ENCODE assay signal across 20 cellular contexts in genomic region chr7:101832205-101832631, GRCh38. TPM values are rescaled to one million over a fixed set of nuclear protein-coding genes. Genes with fewer than 3 reads are reported as not detected.
A peak's percentile ranks its signal among the peaks of the same experiment; 100 is the strongest.
DNase-seq lines count a peak whose midpoint lies in the region; ATAC-seq, FAIRE-seq and TF ChIP-seq lines count a peak whose summit lies in the region.
"Had no signal": no experiment of that assay in that cellular context is flagged by ENCODE, and none has a peak within 500 bp of the region (broad histone marks: within the 10 kb centered on the region; RNA-seq: fewer than 3 reads in every experiment).

No MANE protein-coding gene starts in this region.

- H3K9me2 ChIP-seq in SU-DHL-6 (replicated peaks; ENCODE audit: insufficient read depth, low read length): no peaks in the 10 kb centered on the region

- TF ChIP-seq CTCF in Caco-2 (IDR thresholded peaks at IDR 0.05; ENCODE audit: insufficient read depth in 1 of 2, low read depth in 1 of 2, low read length in 1 of 2, severe bottlenecking in 1 of 2, unreplicated experiment in 1 of 2) (no peak), SU-DHL-6 (IDR thresholded peaks at IDR 0.05; ENCODE audit: insufficient read depth, low read length, poor library complexity, severe bottlenecking) (no peak), kidney (IDR thresholded peaks at IDR 0.05; ENCODE audit: borderline replicate concordance, extremely low read depth, insufficient read depth) (no peak)

- H3K9ac ChIP-seq in SU-DHL-6 (ENCODE audit: low read length) (no peak overlapping the region), kidney (ENCODE audit: low read length in 2 of 2) (no peak overlapping the region)
- H3K9ac ChIP-seq: GM23248, KMS-11 had no signal

- peaks cover 11% of the 10 kb centered on the region; the same call in 1 of the 2 replicates for H4K20me1 ChIP-seq in SU-DHL-6 (ENCODE audit: low read depth, low read length)

- peaks cover 100% of the 10 kb centered on the region for H3K79me2 ChIP-seq in SU-DHL-6 (ENCODE audit: insufficient read depth, low read length)

- peak overlapping the region; percentile 51 for H3K27ac Mint-ChIP-seq in Caco-2 (ENCODE audit: unreplicated experiment)
- no peak overlapping the region for H3K27ac Mint-ChIP-seq in CD4-positive, alpha-beta memory T cell

- CTCF ChIA-PET in Caco-2 (lab: Charles Lee): no interaction called here
- CTCF ChIA-PET in CD4-positive, alpha-beta memory T cell (lab: Charles Lee; ENCODE audit: partially characterized antibody): no interaction called here

- H3K4me2 ChIP-seq in SU-DHL-6 (ENCODE audit: low read depth, low read length, poor library complexity, severe bottlenecking): peak overlapping the region; percentile 79
- H3K4me2 ChIP-seq: KMS-11, PC-9 had no signal

- H3K9me3 Mint-ChIP-seq in Caco-2 (ENCODE audit: unreplicated experiment): no peaks in the 10 kb centered on the region
- no peaks in the 10 kb centered on the region for H3K9me3 Mint-ChIP-seq in CD4-positive, alpha-beta memory T cell

- H3K9me3 ChIP-seq in Caco-2 (no peaks in the 10 kb centered on the region), SU-DHL-6 (ENCODE audit: insufficient read depth, low read length) (no peaks in the 10 kb centered on the region), kidney (ENCODE audit: control insufficient read depth in 1 of 2, low read length in 2 of 2) (peaks cover 0 to 2% of the 10 kb centered on the region in 2 donors)
- H3K9me3 ChIP-seq in CD4-positive, alpha-beta memory T cell (ENCODE audit: control insufficient read depth in 1 of 2, low read length in 2 of 2): no peaks in the 10 kb centered on the region
- H3K9me3 ChIP-seq: SJSA1 had no signal

- BruUV-seq in Caco-2 (replicated peaks; lab: Mats Ljungman, UMichigan): no TSS peak

- ATAC-seq in GM21723 (IDR thresholded peaks at IDR 0.05; ENCODE audit: unreplicated experiment) (no peak), HG03280 (IDR thresholded peaks at IDR 0.05; ENCODE audit: unreplicated experiment) (no peak)

- no peak overlapping the region for H3K4me3 ChIP-seq in Caco-2 (ENCODE audit: low read depth, low read length)
- H3K4me3 ChIP-seq in SU-DHL-6 (ENCODE audit: insufficient read depth, low read length, poor library complexity, severe bottlenecking): no peak overlapping the region
- H3K4me3 ChIP-seq in kidney (ENCODE audit: low read length in 2 of 2): no peak overlapping the region
- H3K4me3 ChIP-seq in CD4-positive, alpha-beta memory T cell (ENCODE audit: low read length in 2 of 2): no peak overlapping the region
- H3K4me3 ChIP-seq: GM23248, PC-9, SJSA1 had no signal

- H3K27me3 ChIP-seq in Caco-2 (replicated peaks; ENCODE audit: control insufficient read depth, insufficient read depth, low read length) (no peaks in the 10 kb centered on the region), SU-DHL-6 (ENCODE audit: low read length) (no peaks in the 10 kb centered on the region)
- no peaks in the 10 kb centered on the region for H3K27me3 ChIP-seq in CD4-positive, alpha-beta memory T cell (ENCODE audit: insufficient read depth, low read length)
- H3K27me3 ChIP-seq: SJSA1 had no signal

- DNase-seq in Caco-2 (no peak), kidney (peak; percentile 52), posterior vena cava (ENCODE audit: low spot score) (peak; percentile 58)
- no peak for DNase-seq in CD4-positive, alpha-beta memory T cell
- DNase-seq in effector CD4-positive, alpha-beta T cell: no peak
- DNase-seq: 8988T, COR-L47, DMS153, GF-D8, GM23248, NCI-H1417 treated with DMSO at 0.1 percent for 48 hours, NCI-H1930, NCI-H345, NCI-H524 treated with DMSO at 0.1 percent for 48 hours, PC-9 had no signal

- intact Hi-C loops in Caco-2 (cut with micrococcal nuclease; ENCODE audit: unreplicated experiment) (no loop called here), kidney (cut with DNase I) (no loop called here), posterior vena cava (cut with DNase I) (no loop called here)
- intact Hi-C loops in CD4-positive, alpha-beta memory T cell (cut with micrococcal nuclease): no loop called here

- H3F3A ChIP-seq in SU-DHL-6 (ENCODE audit: insufficient read depth): peaks cover 30% of the 10 kb centered on the region

- H3K36me3 ChIP-seq in Caco-2 (ENCODE audit: control insufficient read depth, insufficient read depth, low read length) (no peaks in the 10 kb centered on the region; the same call in 1 of the 2 replicates), SU-DHL-6 (ENCODE audit: low read length) (0 out of 2 replicates have a peak, but pooled peaks cover 3% of the 10 kb centered on the region), kidney (ENCODE audit: control insufficient read depth in 1 of 2, insufficient read depth in 2 of 2, low read length in 2 of 2) (no peaks in the 10 kb centered on the region)
- no peaks in the 10 kb centered on the region for H3K36me3 ChIP-seq in CD4-positive, alpha-beta memory T cell (ENCODE audit: insufficient read depth, low read length)

- POLR2A ChIA-PET in Caco-2 (lab: Charles Lee): no interaction called here
- POLR2A ChIA-PET in CD4-positive, alpha-beta memory T cell (lab: Charles Lee; ENCODE audit: partially characterized antibody): no interaction called here

- no peaks in the 10 kb centered on the region for H3K27me3 Mint-ChIP-seq in Caco-2 (ENCODE audit: insufficient read depth, unreplicated experiment)
- no peaks in the 10 kb centered on the region for H3K27me3 Mint-ChIP-seq in CD4-positive, alpha-beta memory T cell

- H2AFZ ChIP-seq in SU-DHL-6 (ENCODE audit: low read depth, low read length, severe bottlenecking): no peak overlapping the region
- H2AFZ ChIP-seq: GM23248, PC-9 had no signal

- no peaks in the 10 kb centered on the region for H3K4me1 ChIP-seq in Caco-2
- no peaks in the 10 kb centered on the region for H3K4me1 ChIP-seq in kidney (ENCODE audit: control insufficient read depth in 1 of 2, insufficient read depth in 1 of 2, low read depth in 1 of 2, low read length in 2 of 2)
- no peaks in the 10 kb centered on the region for H3K4me1 ChIP-seq in CD4-positive, alpha-beta memory T cell (ENCODE audit: insufficient read depth, low read length)
- H3K4me1 ChIP-seq: SJSA1 had no signal

- H3K27ac ChIP-seq in SU-DHL-6 (ENCODE audit: low read depth, low read length) (peak overlapping the region; percentile 83; the same call in 1 of the 2 replicates), kidney (ENCODE audit: low read depth in 2 of 2, low read length in 2 of 2) (no peak overlapping the region)
- H3K27ac ChIP-seq in CD4-positive, alpha-beta memory T cell (ENCODE audit: low read depth, low read length): no peak overlapping the region
- H3K27ac ChIP-seq: GM23248, KMS-11, PC-9, SJSA1 had no signal

- peaks cover 84% of the 10 kb centered on the region for H3K36me3 Mint-ChIP-seq in Caco-2 (ENCODE audit: insufficient read depth, unreplicated experiment)
- peaks cover 6 to 11% of the 10 kb centered on the region in 2 donors for H3K36me3 Mint-ChIP-seq in CD4-positive, alpha-beta memory T cell

- FAIRE-seq in kidney (lab: Jason Lieb, UNC): no peak

- H3K4me1 Mint-ChIP-seq in Caco-2 (ENCODE audit: low read depth, unreplicated experiment): peaks cover 7% of the 10 kb centered on the region
- peaks cover 0 to 22% (median 8%) of the 10 kb centered on the region in 4 donors for H3K4me1 Mint-ChIP-seq in CD4-positive, alpha-beta memory T cell

- no peak overlapping the region for H3K4me3 Mint-ChIP-seq in Caco-2 (ENCODE audit: unreplicated experiment)
- no peak overlapping the region for H3K4me3 Mint-ChIP-seq in CD4-positive, alpha-beta memory T cell

RNA-seq across cellular contexts. Expression of gene CUX1, which starts 14.8 kb away (rescaled TPM):
- total RNA-seq in Caco-2 (2022): 113 and 116 TPM in 2 replicates
- total RNA-seq in kidney: 126 TPM
- 71.4 TPM for polyA plus RNA-seq in kidney (ENCODE audit: insufficient read depth, low read depth, low replicate concordance)
- 100 to 1,000 TPM in 1 of 2 donors, 10 to 100 TPM in 1; 87.6 to 120 TPM for total RNA-seq in posterior vena cava
- total RNA-seq in CD4-positive, alpha-beta memory T cell: 10 to 100 TPM; 46.1 to 47.6 TPM
- polyA plus RNA-seq in CD4-positive, alpha-beta memory T cell: 10 to 100 TPM in 1 of 2 donors, 1 to 10 TPM in 1; 2.1 to 26.2 TPM

Comparison
In these comparisons a context has a peak if more than half of its experiments do, and no peak if none do; other contexts are left out.
1. DNase-seq: peak in kidney (single experiment) and posterior vena cava (single experiment); none in Caco-2 (0 of 2), CD4-positive, alpha-beta memory T cell (0 of 5) and effector CD4-positive, alpha-beta T cell (single experiment).